ENCODE assay signal across 21 cellular contexts in genomic region chrX:141669689-141670088, GRCh38. TPM values are rescaled to one million over a fixed set of nuclear protein-coding genes. Genes with fewer than 3 reads are reported as not detected.
DNase-seq lines count a peak whose midpoint lies in the region; ATAC-seq and TF ChIP-seq lines count a peak whose summit lies in the region.
"Had no signal": no experiment of that assay in that cellular context is flagged by ENCODE, and none has a peak within 500 bp of the region (broad histone marks: within the 10 kb centered on the region; RNA-seq: fewer than 3 reads in every experiment).

No MANE protein-coding gene starts in this region.

- in situ Hi-C loops in astrocyte of the spinal cord (cut with HindIII; ENCODE audit: low sequenced_read_pairs): no loop called here

- no peaks in the 10 kb centered on the region for H3K4me1 ChIP-seq in upper lobe of right lung
- H3K4me1 ChIP-seq: BLaER1, SJCRH30 had no signal

- H3K9me3 ChIP-seq in upper lobe of right lung: no peaks in the 10 kb centered on the region
- H3K9me3 ChIP-seq: BLaER1, SJCRH30 had no signal

- H3K27me3 ChIP-seq in upper lobe of right lung: no peaks in the 10 kb centered on the region
- H3K27me3 ChIP-seq: SJCRH30 had no signal

- H3K36me3 ChIP-seq in upper lobe of right lung: no peaks in the 10 kb centered on the region
- H3K36me3 ChIP-seq: BLaER1, SJCRH30 had no signal

- intact Hi-C loops in upper lobe of right lung (cut with DNase I): no loop called here

- H3K27ac ChIP-seq in upper lobe of right lung: no peak overlapping the region
- H3K27ac ChIP-seq: 22Rv1, BLaER1, RWPE1, SJCRH30 had no signal

- ATAC-seq in upper lobe of right lung (peak; percentile 55), GM18519 (IDR thresholded peaks at IDR 0.05; ENCODE audit: low FRiP score, unreplicated experiment) (no peak), HG02884 (IDR thresholded peaks at IDR 0.05; ENCODE audit: unreplicated experiment) (no peak), GM19455 (IDR thresholded peaks at IDR 0.05; ENCODE audit: unreplicated experiment) (no peak)
- ATAC-seq: CD8-positive, alpha-beta T cell; PC-3 had no signal

- TF ChIP-seq CTCF in astrocyte of the spinal cord (IDR thresholded peaks at IDR 0.05; ENCODE audit: low read depth, low read length) (no peak), fibroblast of villous mesenchyme (IDR thresholded peaks at IDR 0.05; ENCODE audit: insufficient read depth, low read depth, low read length) (no peak), upper lobe of right lung (IDR thresholded peaks at IDR 0.05) (no peak)

- DNase-seq in DMS53 (lab: John Stamatoyannopoulos, UW): peak; percentile 18
- no peak for DNase-seq in DMS53 treated with DMSO at 0.1 percent for 48 hours (lab: John Stamatoyannopoulos, UW; ENCODE audit: unreplicated experiment)
- DNase-seq in astrocyte of the spinal cord (ENCODE audit: low read depth, low spot score): peak; percentile 21
- peak; percentile 10 for DNase-seq in fibroblast of villous mesenchyme (ENCODE audit: low read depth)
- no peak for DNase-seq in upper lobe of right lung
- DNase-seq: CD8-positive, alpha-beta T cell; DND-41; GDM1; NCI-H1436 treated with DMSO at 0.1 percent for 48 hours; NCI-H2029 treated with DMSO at 0.1 percent for 48 hours; NCI-H82; PC-3; SJCRH30 had no signal

- H3K4me3 ChIP-seq in astrocyte of the spinal cord (ENCODE audit: low read depth, low read length): no peak overlapping the region
- H3K4me3 ChIP-seq in fibroblast of villous mesenchyme (ENCODE audit: low read depth, low read length): no peak overlapping the region
- H3K4me3 ChIP-seq in upper lobe of right lung: no peak overlapping the region
- H3K4me3 ChIP-seq: BLaER1, SJCRH30 had no signal

RNA-seq across cellular contexts. Expression of gene SPANXD, which starts 28.9 kb away (rescaled TPM):
- total RNA-seq in fibroblast of villous mesenchyme (0.43 TPM in 1 of 2 replicates, not detected in the other), upper lobe of right lung (not detected)
- total RNA-seq: CD8-positive, alpha-beta T cell; H1; NCI-H460; PC-3; SJCRH30 had no signal

Comparison
In these comparisons a context has a peak if more than half of its experiments do, and no peak if none do; other contexts are left out.
1. DNase-seq: peak in DMS53 (single experiment), astrocyte of the spinal cord (single experiment) and fibroblast of villous mesenchyme (single experiment); none in DMS53 treated with DMSO at 0.1 percent for 48 hours (single experiment) and upper lobe of right lung (single experiment).